In genomic region chr17:80000136-80000535, GRCh38 we compare ENCODE assay signal across 34 cellular contexts.
"Had no signal": no experiment of that assay in that cellular context is flagged by ENCODE, and none has a peak within 500 bp of the region (broad histone marks: within the 10 kb centered on the region; RNA-seq: fewer than 3 reads in every experiment).

No MANE protein-coding gene starts in this region.

- H3K4me3 ChIP-seq: cardiac muscle cell, SJSA1 had no signal

- DNase-seq: activated B cell treated with CpG ODN at 0.5 μM for 24 hours; activated CD4-positive, alpha-beta memory T cell treated with anti-CD3 and anti-CD28 coated beads for 36 hours; activated CD4-positive, alpha-beta T cell treated with anti-CD3 and anti-CD28 coated beads for 4 hours; activated CD4-positive, alpha-beta T cell treated with anti-CD3 and anti-CD28 coated beads, Interleukin-2, amount 50 U/mL, for 1 hour; activated CD4-positive, CD25-positive, alpha-beta regulatory T cell treated with anti-CD3 and anti-CD28 coated beads, Interleukin-2, amount 50 U/mL, for 72 hours; activated CD8-positive, alpha-beta memory T cell treated with anti-CD3 and anti-CD28 coated beads, Interleukin-2, amount 50 U/mL, for 4 hours; activated gamma-delta T cell treated with Interleukin-2 at 50 U/mL for 16 hours; activated naive CD4-positive, alpha-beta T cell treated with anti-CD3 and anti-CD28 coated beads, Interleukin-2, amount 50 U/mL, for 16 hours; activated naive CD8-positive, alpha-beta T cell treated with anti-CD3 and anti-CD28 coated beads for 36 hours; activated T-cell treated with anti-CD3 and anti-CD28 coated beads for 4 hours; activated T-cell treated with anti-CD3 and anti-CD28 coated beads, Interleukin-2, amount 50 U/mL, for 4 hours; amniotic stem cell; brain microvascular endothelial cell; KG1; MM.1S; NCI-H1092 treated with DMSO at 0.1 percent for 48 hours; NCI-H1417; NCI-H146; NCI-H187; NCI-H2029 treated with DMSO at 0.1 percent for 48 hours; NCI-H2171 treated with DMSO at 0.1 percent for 48 hours; NCI-H2227 treated with DMSO at 0.1 percent for 48 hours; NCI-H446 treated with DMSO at 0.1 percent for 48 hours; NCI-H524 treated with DMSO at 0.1 percent for 48 hours; SHP77 treated with DMSO at 0.1 percent for 48 hours; SK-N-SH; T-helper 2 cell; T-helper 9 cell had no signal

- H3K4me2 ChIP-seq: SK-N-SH had no signal

- H3K4me3 Mint-ChIP-seq: activated B cell treated with CpG ODN at 0.5 μM for 24 hours; activated CD4-positive, alpha-beta memory T cell treated with anti-CD3 and anti-CD28 coated beads for 36 hours; activated naive CD8-positive, alpha-beta T cell treated with anti-CD3 and anti-CD28 coated beads for 36 hours; activated T-cell treated with anti-CD3 and anti-CD28 coated beads, Interleukin-2, amount 50 U/mL, for 4 hours; activated T-helper 1 cell treated with anti-CD3 and anti-CD28 coated beads, Interleukin-12 subunit alpha, Interleukin-12 subunit beta, Interleukin-2, Interleukin-4 antibody, amounts not matched to agents 30 ng/mL and 10 ng/mL and 1 ng/mL, durations not matched to agents 14 hours and 24 hours and 36 hours; central memory CD8-positive, alpha-beta T cell had no signal

- ATAC-seq: activated T-cell treated with anti-CD3 and anti-CD28 coated beads, Interleukin-2, amount 50 U/mL, for 4 hours; Panc1 had no signal

- H3K27ac Mint-ChIP-seq: activated B cell treated with CpG ODN at 0.5 μM for 24 hours; activated CD4-positive, alpha-beta memory T cell treated with anti-CD3 and anti-CD28 coated beads for 36 hours; activated naive CD8-positive, alpha-beta T cell treated with anti-CD3 and anti-CD28 coated beads for 36 hours; activated T-helper 1 cell treated with anti-CD3 and anti-CD28 coated beads, Interleukin-12 subunit alpha, Interleukin-12 subunit beta, Interleukin-2, Interleukin-4 antibody, amounts not matched to agents 30 ng/mL and 10 ng/mL and 1 ng/mL, durations not matched to agents 14 hours and 24 hours and 36 hours had no signal

- H3K36me3 ChIP-seq: cardiac muscle cell had no signal

- H3K27me3 Mint-ChIP-seq: activated B cell treated with CpG ODN at 0.5 μM for 24 hours; activated CD4-positive, alpha-beta memory T cell treated with anti-CD3 and anti-CD28 coated beads for 36 hours; activated naive CD8-positive, alpha-beta T cell treated with anti-CD3 and anti-CD28 coated beads for 36 hours; central memory CD8-positive, alpha-beta T cell had no signal

- H3K27me3 ChIP-seq: brain microvascular endothelial cell, cardiac muscle cell, SJSA1 had no signal

- H3K36me3 Mint-ChIP-seq: activated CD4-positive, alpha-beta memory T cell treated with anti-CD3 and anti-CD28 coated beads for 36 hours had no signal

- H3K4me1 ChIP-seq: SJSA1 had no signal

- H3K27ac ChIP-seq: brain microvascular endothelial cell, cardiac muscle cell, SJSA1, VCaP had no signal

- H3K9me3 ChIP-seq: SJSA1, SK-N-SH had no signal
